15 cellular contexts compared by ENCODE assay signal in the genomic region with DNA sequence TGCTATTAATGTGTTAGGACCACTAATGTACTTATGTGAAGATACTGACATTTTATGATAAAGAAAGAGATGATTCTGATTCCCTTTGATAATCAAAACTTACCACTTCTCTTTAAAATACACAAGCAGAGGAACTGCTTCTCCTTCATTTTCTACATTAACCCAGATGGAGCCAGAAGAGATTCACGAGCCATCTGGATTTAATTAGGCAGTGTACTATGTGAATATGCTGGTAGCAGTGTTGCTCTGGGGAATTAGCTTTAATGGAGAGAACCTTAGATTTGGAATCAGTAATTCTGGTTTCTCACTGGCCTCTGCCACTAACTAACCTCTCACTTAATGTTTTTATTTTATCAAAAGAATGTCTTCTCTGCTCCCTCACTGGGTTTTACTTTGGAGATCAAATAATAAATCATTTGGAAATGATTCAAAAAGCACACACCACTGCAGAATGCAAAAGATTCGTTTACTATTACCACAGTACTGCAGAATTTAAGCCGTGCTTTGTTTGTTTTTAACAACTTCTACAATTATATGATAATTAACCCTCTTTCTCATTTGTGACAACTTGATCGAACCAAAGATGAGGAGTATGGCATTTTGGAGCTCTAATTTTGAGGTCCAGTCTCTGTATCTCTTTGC.
DNase-seq lines count a peak whose midpoint lies in the region; TF ChIP-seq lines count a peak whose summit lies in the region.
"Had no signal": no experiment of that assay in that cellular context is flagged by ENCODE, and none has a peak within 500 bp of the region (broad histone marks: within the 10 kb centered on the region; RNA-seq: fewer than 3 reads in every experiment).

No MANE protein-coding gene starts in this region.

- TF ChIP-seq CTCF in AG10803 (conservative IDR thresholded peaks at IDR 0.05; ENCODE audit: low read length), result no peak
- no peak for TF ChIP-seq CTCF in choroid plexus epithelial cell (conservative IDR thresholded peaks at IDR 0.05; ENCODE audit: low read depth, low read length)
- no peak for TF ChIP-seq CTCF in nephron (IDR thresholded peaks at IDR 0.05; ENCODE audit: unreplicated experiment in 3 of 3)

- no peaks in the 10 kb centered on the region for H3K9me3 ChIP-seq in CD4-positive, alpha-beta memory T cell (ENCODE audit: control insufficient read depth in 1 of 2, low read length in 2 of 2)
- H3K9me3 ChIP-seq: BLaER1 had no signal

- no peaks in the 10 kb centered on the region for H3K36me3 Mint-ChIP-seq in nephron (ENCODE audit: low read depth)
- no peaks in the 10 kb centered on the region for H3K36me3 Mint-ChIP-seq in CD4-positive, alpha-beta memory T cell
- H3K36me3 Mint-ChIP-seq: stimulated activated effector memory CD8-positive, alpha-beta T cell treated with anti-CD3 and anti-CD28 coated beads, Interleukin-12 subunit alpha, Interleukin-12 subunit beta, amount 100 ng/mL, for 72 hours had no signal

- no peaks in the 10 kb centered on the region for H3K9me3 Mint-ChIP-seq in nephron
- peaks cover 0 to 2% (median 0%) of the 10 kb centered on the region in 8 donors for H3K9me3 Mint-ChIP-seq in CD4-positive, alpha-beta memory T cell
- H3K9me3 Mint-ChIP-seq: activated T-cell treated with anti-CD3 and anti-CD28 coated beads, Interleukin-2, amount 50 U/mL, for 24 hours had no signal

- no peaks in the 10 kb centered on the region for H3K4me1 ChIP-seq in CD4-positive, alpha-beta memory T cell (ENCODE audit: insufficient read depth, low read length)
- H3K4me1 ChIP-seq: BLaER1 had no signal

- H3K27me3 Mint-ChIP-seq in nephron (ENCODE audit: low read depth), result no peaks in the 10 kb centered on the region
- H3K27me3 Mint-ChIP-seq in CD4-positive, alpha-beta memory T cell, result no peaks in the 10 kb centered on the region
- H3K27me3 Mint-ChIP-seq: activated T-cell treated with anti-CD3 and anti-CD28 coated beads, Interleukin-2, amount 50 U/mL, for 24 hours; progenitor cell of endocrine pancreas had no signal

- POLR2A ChIA-PET in CD4-positive, alpha-beta memory T cell (lab: Charles Lee; ENCODE audit: partially characterized antibody), result no interaction called here

- H3K36me3 ChIP-seq in CD4-positive, alpha-beta memory T cell (ENCODE audit: insufficient read depth, low read length), result no peaks in the 10 kb centered on the region
- H3K36me3 ChIP-seq: BLaER1 had no signal

- DNase-seq in AG10803 (ENCODE audit: low read depth) (peak; percentile 72), NCI-H1694 (lab: John Stamatoyannopoulos, UW) (peak; percentile 72), choroid plexus epithelial cell (ENCODE audit: low read depth) (peak; percentile 9), DMS79 (lab: John Stamatoyannopoulos, UW) (no peak), COR-L47 (lab: John Stamatoyannopoulos, UW) (no peak), DMS153 treated with DMSO at 0.1 percent for 48 hours (lab: John Stamatoyannopoulos, UW; ENCODE audit: unreplicated experiment) (no peak)
- no peak for DNase-seq in CD4-positive, alpha-beta memory T cell
- DNase-seq: activated CD4-positive, CD25-positive, alpha-beta regulatory T cell; activated T-cell treated with anti-CD3 and anti-CD28 coated beads, Interleukin-2, amount 50 U/mL, for 24 hours; effector memory CD4-positive, alpha-beta T cell; stimulated activated CD4-positive, alpha-beta T cell treated with anti-CD3 and anti-CD28 coated beads, Interleukin-2, amount 100 ng/mL, for 24 hours had no signal

- no peak overlapping the region for H3K27ac ChIP-seq in CD4-positive, alpha-beta memory T cell (ENCODE audit: low read depth, low read length)
- H3K27ac ChIP-seq: BLaER1 had no signal

- peak overlapping the region; percentile 78 to 96 (median 88) for H3K27ac Mint-ChIP-seq in nephron
- no peak overlapping the region for H3K27ac Mint-ChIP-seq in CD4-positive, alpha-beta memory T cell
- H3K27ac Mint-ChIP-seq: activated T-cell treated with anti-CD3 and anti-CD28 coated beads, Interleukin-2, amount 50 U/mL, for 24 hours; progenitor cell of endocrine pancreas; stimulated activated effector memory CD8-positive, alpha-beta T cell treated with anti-CD3 and anti-CD28 coated beads, Interleukin-12 subunit alpha, Interleukin-12 subunit beta, amount 100 ng/mL, for 72 hours had no signal

- no peaks in the 10 kb centered on the region for H3K27me3 ChIP-seq in CD4-positive, alpha-beta memory T cell (ENCODE audit: insufficient read depth, low read length)
- H3K27me3 ChIP-seq: BLaER1 had no signal

- CTCF ChIA-PET in CD4-positive, alpha-beta memory T cell (lab: Charles Lee; ENCODE audit: partially characterized antibody), result no interaction called here

- intact Hi-C loops in CD4-positive, alpha-beta memory T cell (cut with micrococcal nuclease), result no loop called here

- H3K4me3 Mint-ChIP-seq in nephron, result peak overlapping the region in 1 of 3 experiments; percentile 14
- no peak overlapping the region for H3K4me3 Mint-ChIP-seq in CD4-positive, alpha-beta memory T cell
- H3K4me3 Mint-ChIP-seq: activated T-cell treated with anti-CD3 and anti-CD28 coated beads, Interleukin-2, amount 50 U/mL, for 24 hours; stimulated activated effector memory CD8-positive, alpha-beta T cell treated with anti-CD3 and anti-CD28 coated beads, Interleukin-12 subunit alpha, Interleukin-12 subunit beta, amount 100 ng/mL, for 72 hours had no signal

- H3K4me3 ChIP-seq in AG10803 (ENCODE audit: low read length) (no peak overlapping the region), choroid plexus epithelial cell (ENCODE audit: low read depth, low read length) (no peak overlapping the region)
- no peak overlapping the region for H3K4me3 ChIP-seq in CD4-positive, alpha-beta memory T cell (ENCODE audit: low read length in 2 of 2)
- H3K4me3 ChIP-seq: BLaER1 had no signal

- H3K4me1 Mint-ChIP-seq in nephron, result peaks cover 19% of the 10 kb centered on the region
- H3K4me1 Mint-ChIP-seq in CD4-positive, alpha-beta memory T cell, result no peaks in the 10 kb centered on the region
- H3K4me1 Mint-ChIP-seq: stimulated activated effector memory CD8-positive, alpha-beta T cell treated with anti-CD3 and anti-CD28 coated beads, Interleukin-12 subunit alpha, Interleukin-12 subunit beta, amount 100 ng/mL, for 72 hours had no signal

Comparison
In these comparisons a context has a peak if more than half of its experiments do, and no peak if none do; other contexts are left out.
1. DNase-seq: peak in AG10803 (single experiment), NCI-H1694 (single experiment) and choroid plexus epithelial cell (single experiment); none in DMS79 (single experiment), COR-L47 (single experiment), DMS153 treated with DMSO at 0.1 percent for 48 hours (single experiment) and CD4-positive, alpha-beta memory T cell (0 of 5).
2. H3K27ac Mint-ChIP-seq: peak in nephron (3 of 3); none in CD4-positive, alpha-beta memory T cell (0 of 7).